ENCODE assay signal across 12 cellular contexts in genomic region chr6:163585932-163586437, GRCh38.
DNase-seq lines count a peak whose midpoint lies in the region; ATAC-seq, FAIRE-seq and TF ChIP-seq lines count a peak whose summit lies in the region.
"Had no signal": no experiment of that assay in that cellular context is flagged by ENCODE, and none has a peak within 500 bp of the region (broad histone marks: within the 10 kb centered on the region; RNA-seq: fewer than 3 reads in every experiment).

No MANE protein-coding gene starts in this region.

- dilution Hi-C loops in keratinocyte (cut with MboI; ENCODE audit: extremely low pct_ligation_motif_present, low sequenced_read_pairs), result no loop called here

- no peak for TF ChIP-seq POLR2A in breast epithelium (IDR thresholded peaks at IDR 0.05)

- DNase-seq in MCF 10A (ENCODE audit: unreplicated experiment), result peak; percentile 90
- no peak for DNase-seq in breast epithelium (ENCODE audit: low spot score in 2 of 2)
- peak; percentile 92 for DNase-seq in astrocyte (ENCODE audit: low read depth)
- no peak for DNase-seq in keratinocyte (ENCODE audit: low read depth, low spot score)
- peak in 1 of 2 donors; percentile 88 for DNase-seq in aorta
- DNase-seq in naive thymus-derived CD8-positive, alpha-beta T cell, result no peak
- DNase-seq in immature natural killer cell, result no peak
- DNase-seq: activated CD4-positive, alpha-beta T cell treated with anti-CD3 and anti-CD28 coated beads for 1 hour; KG1; stimulated activated CD4-positive, alpha-beta T cell treated with anti-CD3 and anti-CD28 coated beads, Interleukin-12 subunit alpha, Interleukin-12 subunit beta, amount 100 ng/mL, for 4 hours had no signal

- H3K79me2 ChIP-seq in astrocyte (ENCODE audit: insufficient read depth, low read length) (no peaks in the 10 kb centered on the region), keratinocyte (ENCODE audit: control insufficient read depth, insufficient read depth, low read length) (no peaks in the 10 kb centered on the region)

- H3K4me3 ChIP-seq in breast epithelium, result peak overlapping the region in 1 of 3 donors; percentile 20
- no peak overlapping the region for H3K4me3 ChIP-seq in astrocyte (ENCODE audit: insufficient read depth, low read depth, low read length)
- H3K4me3 ChIP-seq in keratinocyte (ENCODE audit: control insufficient read depth in 2 of 3, extremely low read depth in 1 of 3, insufficient read depth in 2 of 3, low read depth in 1 of 3, low read length in 3 of 3), result no peak overlapping the region
- no peak overlapping the region for H3K4me3 ChIP-seq in aorta (ENCODE audit: low read length in 2 of 2)

- CTCF ChIA-PET in MCF 10A (lab: Yijun Ruan, JAX), result interaction anchor here (0.6 kb wide), 1 partner anchor 707 kb away, joined by 3 read pairs; no protein-coding TSS in a partner anchor

- H3K27me3 ChIP-seq in breast epithelium (no peaks in the 10 kb centered on the region), astrocyte (ENCODE audit: insufficient read depth, low read length) (no peaks in the 10 kb centered on the region), keratinocyte (ENCODE audit: control insufficient read depth, extremely low read depth, insufficient read depth, low read length) (no peaks in the 10 kb centered on the region), aorta (ENCODE audit: control insufficient read depth in 1 of 2, insufficient read depth in 2 of 2, low read length in 1 of 2) (no peaks in the 10 kb centered on the region)

- H3K36me3 Mint-ChIP-seq in MCF 10A (ENCODE audit: insufficient read depth, unreplicated experiment) (peaks cover 11% of the 10 kb centered on the region), astrocyte (ENCODE audit: low read depth, unreplicated experiment) (no peaks in the 10 kb centered on the region), immature natural killer cell (peaks cover 0 to 7% (median 2%) of the 10 kb centered on the region in 3 donors)
- H3K36me3 Mint-ChIP-seq in naive thymus-derived CD8-positive, alpha-beta T cell, result peaks cover 2 to 21% (median 3%) of the 10 kb centered on the region in 3 donors

- TF ChIP-seq CTCF in MCF 10A (IDR thresholded peaks at IDR 0.05; ENCODE audit: unreplicated experiment) (no peak), breast epithelium (IDR thresholded peaks at IDR 0.05) (no peak), astrocyte (IDR thresholded peaks at IDR 0.05; ENCODE audit: insufficient read depth, low read depth, low read length) (no peak), keratinocyte (optimal IDR thresholded peaks at IDR 0.05 in 1 of 3, IDR thresholded peaks at IDR 0.05 in 1 of 3, conservative IDR thresholded peaks at IDR 0.05 in 1 of 3; ENCODE audit: extremely low read depth in 1 of 3, insufficient read depth in 2 of 3, low read length in 3 of 3) (no peak)

- WGBS in aorta, 2 donors, result 27 to 31% methylated on average over 8 of the region's 8 CpGs

- H4K20me1 ChIP-seq in astrocyte (ENCODE audit: insufficient read depth, low read length), result no peaks in the 10 kb centered on the region
- H4K20me1 ChIP-seq in keratinocyte (ENCODE audit: control insufficient read depth, extremely low read depth, insufficient read depth, low read length), result no peaks in the 10 kb centered on the region

- no peaks in the 10 kb centered on the region for H3K9me1 ChIP-seq in keratinocyte (ENCODE audit: control insufficient read depth, extremely low read depth, insufficient read depth, low read length)

- no TSS peak for BruUV-seq in MCF 10A (replicated peaks; lab: Mats Ljungman, UMichigan)

- peak overlapping the region; percentile 41 for H3K4me2 ChIP-seq in astrocyte (ENCODE audit: low read length)
- H3K4me2 ChIP-seq in keratinocyte (ENCODE audit: control insufficient read depth, extremely low read depth, insufficient read depth, low read depth, low read length), result peak overlapping the region; percentile 19

- peaks cover 32% of the 10 kb centered on the region for H3K4me1 Mint-ChIP-seq in MCF 10A (ENCODE audit: insufficient read depth, unreplicated experiment)
- H3K4me1 Mint-ChIP-seq in astrocyte (ENCODE audit: low read depth, unreplicated experiment), result peaks cover 25% of the 10 kb centered on the region
- peaks cover 0 to under 1% (median 0%) of the 10 kb centered on the region in 4 donors for H3K4me1 Mint-ChIP-seq in naive thymus-derived CD8-positive, alpha-beta T cell
- peaks cover 23 to 29% of the 10 kb centered on the region in 2 donors for H3K4me1 Mint-ChIP-seq in immature natural killer cell

- no peaks in the 10 kb centered on the region for H3K4me1 ChIP-seq in breast epithelium
- H3K4me1 ChIP-seq in astrocyte (ENCODE audit: insufficient read depth, low read length), result peaks cover 19% of the 10 kb centered on the region
- H3K4me1 ChIP-seq in keratinocyte (ENCODE audit: control insufficient read depth, extremely low read depth, insufficient read depth, low read length), result peaks cover 14% of the 10 kb centered on the region
- H3K4me1 ChIP-seq in aorta (ENCODE audit: control insufficient read depth in 1 of 2, insufficient read depth in 2 of 2, low read length in 2 of 2), result no peaks in the 10 kb centered on the region

- FAIRE-seq in astrocyte (lab: Jason Lieb, UNC) (peak; percentile 71), keratinocyte (lab: Jason Lieb, UNC) (no peak)

- H3K27ac ChIP-seq in breast epithelium (peak overlapping the region in 1 of 2 donors; percentile 30), astrocyte (ENCODE audit: low read depth, low read length) (peak overlapping the region; percentile 44), keratinocyte (ENCODE audit: control insufficient read depth, insufficient read depth, low read length) (peak overlapping the region; percentile 34), aorta (ENCODE audit: low read depth in 1 of 2, low read length in 2 of 2) (no peak overlapping the region)
- H3K27ac ChIP-seq: 22Rv1 had no signal

- peak overlapping the region; percentile 41 for H3K4me3 Mint-ChIP-seq in MCF 10A (ENCODE audit: unreplicated experiment)
- no peak overlapping the region for H3K4me3 Mint-ChIP-seq in astrocyte (ENCODE audit: unreplicated experiment)
- no peak overlapping the region for H3K4me3 Mint-ChIP-seq in naive thymus-derived CD8-positive, alpha-beta T cell
- no peak overlapping the region for H3K4me3 Mint-ChIP-seq in immature natural killer cell

- H2AFZ ChIP-seq in astrocyte (ENCODE audit: low read depth, low read length), result no peak overlapping the region
- H2AFZ ChIP-seq in keratinocyte (ENCODE audit: control insufficient read depth, low read length), result no peak overlapping the region

- intact Hi-C loops in MCF 10A (cut with micrococcal nuclease), result loop anchor here (2.0 to 10.0 kb wide), 3 partner anchors 169 to 521 kb away; no protein-coding TSS in a partner anchor
- intact Hi-C loops in breast epithelium (cut with DNase I; ENCODE audit: low total_unique reads), result no loop called here
- intact Hi-C loops in aorta (cut with DNase I), result no loop called here

- H3K9me3 Mint-ChIP-seq in MCF 10A (ENCODE audit: unreplicated experiment), result peaks cover 11% of the 10 kb centered on the region
- H3K9me3 Mint-ChIP-seq in astrocyte (ENCODE audit: unreplicated experiment), result peaks cover 7% of the 10 kb centered on the region
- peaks cover 0 to 25% (median 8%) of the 10 kb centered on the region in 9 donors for H3K9me3 Mint-ChIP-seq in naive thymus-derived CD8-positive, alpha-beta T cell
- peaks cover 0 to 1% (median 0%) of the 10 kb centered on the region in 6 donors for H3K9me3 Mint-ChIP-seq in immature natural killer cell

- no peak overlapping the region for H3K9ac ChIP-seq in astrocyte (ENCODE audit: low read length)
- no peak overlapping the region for H3K9ac ChIP-seq in keratinocyte (ENCODE audit: control insufficient read depth, extremely low read depth, insufficient read depth, low read length)

- ATAC-seq in aorta (ENCODE audit: low FRiP score) (peak; percentile 68), HG03565 (IDR thresholded peaks at IDR 0.05; ENCODE audit: unreplicated experiment) (no peak)
- ATAC-seq in naive thymus-derived CD8-positive, alpha-beta T cell, result no peak

- POLR2A ChIA-PET in MCF 10A (lab: Yijun Ruan, JAX), result interaction anchor here (0.6 to 1.6 kb wide), 12 partner anchors 9 to 1022 kb away, joined by 3 to 7 read pairs (median 3); no protein-coding TSS in a partner anchor
- POLR2A ChIA-PET in naive thymus-derived CD8-positive, alpha-beta T cell (lab: Charles Lee), result no interaction called here

- H3K27me3 Mint-ChIP-seq in MCF 10A (ENCODE audit: insufficient read depth, unreplicated experiment) (no peaks in the 10 kb centered on the region), astrocyte (ENCODE audit: low read depth, unreplicated experiment) (no peaks in the 10 kb centered on the region), immature natural killer cell (ENCODE audit: low read depth in 3 of 3) (peaks cover 0 to 7% (median 5%) of the 10 kb centered on the region in 3 donors)
- peaks cover 16 to 34% (median 25%) of the 10 kb centered on the region in 5 donors for H3K27me3 Mint-ChIP-seq in naive thymus-derived CD8-positive, alpha-beta T cell

- H3K27ac Mint-ChIP-seq in MCF 10A (ENCODE audit: low read depth, unreplicated experiment), result peak overlapping the region; percentile 83
- H3K27ac Mint-ChIP-seq in astrocyte (ENCODE audit: unreplicated experiment), result peak overlapping the region; percentile 87
- H3K27ac Mint-ChIP-seq in naive thymus-derived CD8-positive, alpha-beta T cell, result no peak overlapping the region
- H3K27ac Mint-ChIP-seq in immature natural killer cell, result no peak overlapping the region

- H3K36me3 ChIP-seq in breast epithelium (no peaks in the 10 kb centered on the region), astrocyte (ENCODE audit: insufficient read depth, low read length) (no peaks in the 10 kb centered on the region), keratinocyte (ENCODE audit: control insufficient read depth in 2 of 2, extremely low read depth in 1 of 2, insufficient read depth in 2 of 2, low read length in 2 of 2) (no peaks in the 10 kb centered on the region), aorta (ENCODE audit: control insufficient read depth in 1 of 2, insufficient read depth in 2 of 2, low read length in 1 of 2) (no peaks in the 10 kb centered on the region)

- H3K9me3 ChIP-seq in breast epithelium, result no peaks in the 10 kb centered on the region
- H3K9me3 ChIP-seq in astrocyte (ENCODE audit: insufficient read depth, low read depth, low read length), result peaks cover 3% of the 10 kb centered on the region
- H3K9me3 ChIP-seq in keratinocyte (ENCODE audit: control insufficient read depth, low read depth, low read length), result no peaks in the 10 kb centered on the region
- no peaks in the 10 kb centered on the region for H3K9me3 ChIP-seq in aorta (ENCODE audit: control insufficient read depth, low read length)

Comparison
In these comparisons a context has a peak if more than half of its experiments do, and no peak if none do; other contexts are left out.
1. DNase-seq: peak in MCF 10A (single experiment) and astrocyte (single experiment); none in breast epithelium (0 of 2), keratinocyte (single experiment), naive thymus-derived CD8-positive, alpha-beta T cell (0 of 10) and immature natural killer cell (0 of 3).
2. H3K27ac Mint-ChIP-seq: peak in MCF 10A (single experiment) and astrocyte (single experiment); none in naive thymus-derived CD8-positive, alpha-beta T cell (0 of 10) and immature natural killer cell (0 of 6).
3. H3K27ac ChIP-seq: peak in astrocyte (single experiment) and keratinocyte (single experiment); none in aorta (0 of 2).